1 cellular context compared by ENCODE assay signal in genomic region chr18:48850891-48851302, GRCh38.
A peak's percentile ranks its signal among the peaks of the same experiment; 100 is the strongest.
TF ChIP-seq lines count a peak whose summit lies in the region.

No MANE protein-coding gene starts in this region.

TF ChIP-seq in K562, 482 proteins besides CTCF, POLR2A, EP300 and RAD21 (continued from another document):
- peak; percentile 84 for TF ChIP-seq VEZF1 (CRISPR knock-in tag; IDR thresholded peaks at IDR 0.05)
- no peak for TF ChIP-seq ZNF436 (CRISPR knock-in tag; IDR thresholded peaks at IDR 0.05)
- TF ChIP-seq THRB (CRISPR knock-in tag; conservative IDR thresholded peaks at IDR 0.05), result no peak
- no peak for TF ChIP-seq ZNF121 (CRISPR knock-in tag; conservative IDR thresholded peaks at IDR 0.05)
- TF ChIP-seq NFIC (IDR thresholded peaks at IDR 0.05), result no peak
- no peak for TF ChIP-seq NRF1 (conservative IDR thresholded peaks at IDR 0.05 in 1 of 2, IDR thresholded peaks at IDR 0.05 in 1 of 2)
- no peak for TF ChIP-seq NFYB (IDR thresholded peaks at IDR 0.05; ENCODE audit: extremely low read depth, insufficient read length)
- no peak for TF ChIP-seq LARP7 (IDR thresholded peaks at IDR 0.05)
- no peak for TF ChIP-seq BRF1 (IDR thresholded peaks at IDR 0.05; ENCODE audit: borderline replicate concordance, extremely low read depth, insufficient read length)
- TF ChIP-seq NR3C1 (CRISPR knock-in tag; IDR thresholded peaks at IDR 0.05), result no peak
- no peak for TF ChIP-seq RBFOX2 (IDR thresholded peaks at IDR 0.05; ENCODE audit: low read depth, low read length)
- peak; percentile 34; the same call in 1 of the 2 replicates for TF ChIP-seq SPI1 (IDR thresholded peaks at IDR 0.05; ENCODE audit: borderline replicate concordance, low read depth, low read length)
